In genomic region chr12:46209165-46209564, GRCh38 we compare ENCODE assay signal across 11 cellular contexts. TPM values are rescaled to one million over a fixed set of nuclear protein-coding genes. Genes with fewer than 3 reads are reported as not detected.
A peak's percentile ranks its signal among the peaks of the same experiment; 100 is the strongest.
DNase-seq lines count a peak whose midpoint lies in the region; ATAC-seq, FAIRE-seq and TF ChIP-seq lines count a peak whose summit lies in the region.
"Had no signal": no experiment of that assay in that cellular context is flagged by ENCODE, and none has a peak within 500 bp of the region (broad histone marks: within the 10 kb centered on the region; RNA-seq: fewer than 3 reads in every experiment).

No MANE protein-coding gene starts in this region.

- intact Hi-C loops in activated CD8-positive, alpha-beta T cell treated with anti-CD3 and anti-CD28 coated beads for 36 hours (cut with micrococcal nuclease) = no loop called here
- intact Hi-C loops in kidney (cut with DNase I) = no loop called here

- peaks cover 8% of the 10 kb centered on the region for H3K79me2 ChIP-seq in ACC112 (ENCODE audit: control insufficient read depth, insufficient read depth, low read length, unreplicated experiment)
- no peaks in the 10 kb centered on the region for H3K79me2 ChIP-seq in hepatocyte

- no peaks in the 10 kb centered on the region for H3K9me3 Mint-ChIP-seq in activated CD8-positive, alpha-beta T cell treated with anti-CD3 and anti-CD28 coated beads for 36 hours

- H3K27me3 ChIP-seq in ACC112 (ENCODE audit: insufficient read depth, low read length) (no peaks in the 10 kb centered on the region), hepatocyte (no peaks in the 10 kb centered on the region), tibial nerve (no peaks in the 10 kb centered on the region)
- H3K27me3 ChIP-seq: SJSA1 had no signal

- WGBS in hepatocyte (ENCODE audit: low lambda C conversion rate, missing lambda C conversion rate) = 63% methylated on average over 4 of the region's 4 CpGs
- 28 to 30% methylated on average over 4 of the region's 4 CpGs for WGBS in tibial nerve, 2 donors

- no peak for DNase-seq in activated CD8-positive, alpha-beta T cell treated with anti-CD3 and anti-CD28 coated beads for 36 hours
- DNase-seq in hepatocyte (ENCODE audit: low spot score) = no peak
- no peak for DNase-seq in LoVo (ENCODE audit: low spot score)
- no peak for DNase-seq in kidney
- DNase-seq in H54 (ENCODE audit: insufficient read length, low spot score) = no peak
- DNase-seq in tibial nerve (ENCODE audit: low spot score in 2 of 2) = no peak

- H3K9me2 ChIP-seq in hepatocyte (replicated peaks; ENCODE audit: insufficient read depth) = no peaks in the 10 kb centered on the region

- TF ChIP-seq EP300 in tibial nerve (IDR thresholded peaks at IDR 0.05) = no peak

- H3K9me3 ChIP-seq in hepatocyte (ENCODE audit: low read depth) (no peaks in the 10 kb centered on the region), kidney (ENCODE audit: control insufficient read depth in 1 of 2, low read length in 2 of 2) (no peaks in the 10 kb centered on the region), tibial nerve (no peaks in the 10 kb centered on the region)
- H3K9me3 ChIP-seq: SJSA1, thoracic aorta had no signal

- H4K20me1 ChIP-seq in hepatocyte (ENCODE audit: insufficient read depth, poor library complexity, severe bottlenecking) = no peaks in the 10 kb centered on the region

- H3K4me2 ChIP-seq in hepatocyte = peak overlapping the region; percentile 19

- CTCF ChIA-PET in activated CD8-positive, alpha-beta T cell treated with anti-CD3 and anti-CD28 coated beads for 36 hours (lab: Charles Lee) = interaction anchor here (1.1 to 1.4 kb wide), 5 partner anchors 9 to 88 kb away, joined by 3 to 5 read pairs (median 3); no protein-coding TSS in a partner anchor

- H3K27me3 Mint-ChIP-seq in activated CD8-positive, alpha-beta T cell treated with anti-CD3 and anti-CD28 coated beads for 36 hours = no peaks in the 10 kb centered on the region

- H3K36me3 Mint-ChIP-seq in activated CD8-positive, alpha-beta T cell treated with anti-CD3 and anti-CD28 coated beads for 36 hours (ENCODE audit: low read depth) = peaks cover 87% of the 10 kb centered on the region

- peak overlapping the region; percentile 97 for H3K27ac Mint-ChIP-seq in activated CD8-positive, alpha-beta T cell treated with anti-CD3 and anti-CD28 coated beads for 36 hours

- H3K4me1 Mint-ChIP-seq in activated CD8-positive, alpha-beta T cell treated with anti-CD3 and anti-CD28 coated beads for 36 hours (ENCODE audit: low read depth) = peaks cover 88% of the 10 kb centered on the region

- H3K4me3 ChIP-seq in ACC112 (ENCODE audit: low read depth, low read length) = no peak overlapping the region
- H3K4me3 ChIP-seq in hepatocyte = no peak overlapping the region
- H3K4me3 ChIP-seq in kidney (ENCODE audit: low read length in 2 of 2) = no peak overlapping the region
- no peak overlapping the region for H3K4me3 ChIP-seq in tibial nerve
- H3K4me3 ChIP-seq: SJSA1, thoracic aorta had no signal

- TF ChIP-seq CTCF in activated CD8-positive, alpha-beta T cell treated with anti-CD3 and anti-CD28 coated beads for 36 hours (IDR thresholded peaks at IDR 0.05) = no peak
- TF ChIP-seq CTCF in hepatocyte (IDR thresholded peaks at IDR 0.05; ENCODE audit: poor library complexity) (no peak), kidney (IDR thresholded peaks at IDR 0.05; ENCODE audit: borderline replicate concordance, extremely low read depth, insufficient read depth) (no peak), tibial nerve (IDR thresholded peaks at IDR 0.05) (no peak)

- no peak overlapping the region for H2AFZ ChIP-seq in ACC112 (ENCODE audit: low read length, unreplicated experiment)
- no peak overlapping the region for H2AFZ ChIP-seq in hepatocyte

- peak overlapping the region; percentile 61 for H3K4me3 Mint-ChIP-seq in activated CD8-positive, alpha-beta T cell treated with anti-CD3 and anti-CD28 coated beads for 36 hours

- peaks cover 33% of the 10 kb centered on the region for H3K36me3 ChIP-seq in ACC112 (ENCODE audit: insufficient read depth, low read length)
- no peaks in the 10 kb centered on the region for H3K36me3 ChIP-seq in hepatocyte (replicated peaks; ENCODE audit: insufficient read depth, low read depth)
- H3K36me3 ChIP-seq in kidney (ENCODE audit: control insufficient read depth in 1 of 2, insufficient read depth in 2 of 2, low read length in 2 of 2) = no peaks in the 10 kb centered on the region
- no peaks in the 10 kb centered on the region for H3K36me3 ChIP-seq in tibial nerve
- H3K36me3 ChIP-seq: thoracic aorta had no signal

- peak; percentile 26 for ATAC-seq in GM18498 (IDR thresholded peaks at IDR 0.05; ENCODE audit: unreplicated experiment)
- ATAC-seq in activated CD8-positive, alpha-beta T cell treated with anti-CD3 and anti-CD28 coated beads for 36 hours = no peak
- ATAC-seq: HCT116 had no signal

- FAIRE-seq in kidney (lab: Jason Lieb, UNC) = no peak
- FAIRE-seq in H54 (lab: Jason Lieb, UNC) = no peak

- H3K4me1 ChIP-seq in ACC112 (ENCODE audit: control insufficient read depth, insufficient read depth, low read length, unreplicated experiment) (peaks cover 18% of the 10 kb centered on the region), hepatocyte (ENCODE audit: insufficient read depth) (peaks cover 15% of the 10 kb centered on the region), kidney (ENCODE audit: control insufficient read depth in 1 of 2, insufficient read depth in 1 of 2, low read depth in 1 of 2, low read length in 2 of 2) (no peaks in the 10 kb centered on the region), tibial nerve (peaks cover 0 to 14% (median 2%) of the 10 kb centered on the region in 4 donors)

- no peak overlapping the region for H3K9ac ChIP-seq in kidney (ENCODE audit: low read length in 2 of 2)

- TF ChIP-seq POLR2A in H54 (IDR thresholded peaks at IDR 0.05; ENCODE audit: low read depth, low read length) = no peak
- TF ChIP-seq POLR2A in tibial nerve (IDR thresholded peaks at IDR 0.05) = no peak

- POLR2A ChIA-PET in activated CD8-positive, alpha-beta T cell treated with anti-CD3 and anti-CD28 coated beads for 36 hours (lab: Charles Lee) = interaction anchor here (1.3 to 3.7 kb wide), 3 partner anchors 8 to 60 kb away, joined by 4 to 40 read pairs (median 5); partner anchors contain the start of gene SLC38A1

- peak overlapping the region; percentile 39 for H3K27ac ChIP-seq in ACC112 (ENCODE audit: low read depth, low read length)
- H3K27ac ChIP-seq in hepatocyte = peak overlapping the region; percentile 1
- no peak overlapping the region for H3K27ac ChIP-seq in kidney (ENCODE audit: low read depth in 2 of 2, low read length in 2 of 2)
- no peak overlapping the region for H3K27ac ChIP-seq in tibial nerve
- H3K27ac ChIP-seq: SJSA1 had no signal

RNA-seq across cellular contexts. Expression of gene SLC38A1, which starts 59.7 kb away (rescaled TPM):
- 100 to 1,000 TPM; 167 to 168 TPM for total RNA-seq in activated CD8-positive, alpha-beta T cell treated with anti-CD3 and anti-CD28 coated beads for 36 hours
- total RNA-seq in hepatocyte (86.8 and 96.1 TPM in 2 replicates), kidney (124 TPM), tibial nerve (10 to 100 TPM in 2 of 4 donors, 1 to 10 TPM in 2; 7.0 to 11.8 (median 9.5) TPM)
- polyA plus RNA-seq in hepatocyte (48.2 and 54.4 TPM in 2 replicates), kidney (ENCODE audit: insufficient read depth, low read depth, low replicate concordance) (13.3 TPM)

Comparison
In these comparisons a context has a peak if more than half of its experiments do, and no peak if none do; other contexts are left out.
1. H3K27ac ChIP-seq: peak in ACC112 (single experiment) and hepatocyte (single experiment); none in kidney (0 of 2) and tibial nerve (0 of 4).